ENCODE assay signal across 8 cellular contexts in the genomic region with DNA sequence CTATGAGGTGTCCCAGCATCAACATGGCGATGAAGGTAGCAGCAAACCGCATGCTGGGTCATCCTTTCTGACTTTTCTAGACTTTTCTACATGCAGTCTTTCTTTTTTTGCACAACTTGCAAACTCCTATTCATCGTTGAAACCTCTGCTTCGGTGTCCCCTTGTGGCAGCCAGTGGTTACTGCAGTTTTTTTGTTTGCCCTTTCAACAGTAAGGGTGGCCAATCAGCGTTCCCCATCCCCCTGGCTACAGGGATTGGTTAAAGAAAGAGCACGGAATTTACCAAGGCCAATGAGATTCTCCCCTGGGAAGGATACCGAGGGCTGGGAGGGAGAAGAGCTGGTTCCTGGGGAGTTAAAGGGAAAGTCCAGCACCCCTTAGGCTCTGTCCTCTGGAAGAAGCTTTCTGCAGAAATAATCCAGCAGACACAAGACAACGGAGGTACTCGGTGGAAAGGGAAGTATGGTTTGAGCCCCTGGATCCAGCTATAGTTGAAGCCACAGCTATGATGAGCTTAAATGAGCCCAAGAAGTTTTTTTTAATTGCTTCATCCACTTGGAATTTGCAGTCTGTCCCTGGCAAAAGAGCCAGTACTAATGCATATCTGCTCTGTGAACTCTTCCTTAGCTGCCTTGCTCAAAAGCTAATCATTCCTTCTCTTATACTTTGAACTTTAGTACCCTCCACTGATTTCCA. TPM values are rescaled to one million over a fixed set of nuclear protein-coding genes. Genes with fewer than 3 reads are reported as not detected.
DNase-seq lines count a peak whose midpoint lies in the region; ATAC-seq and TF ChIP-seq lines count a peak whose summit lies in the region.

No MANE protein-coding gene starts in this region.

- peak overlapping the region; percentile 95 for H2AFZ ChIP-seq in osteoblast (ENCODE audit: low read length)

- peak; percentile 100 for ATAC-seq in activated naive CD4-positive, alpha-beta T cell treated with anti-CD3 and anti-CD28 coated beads, Interleukin-2, amount 50 U/mL, for 72 hours

- H3K27ac ChIP-seq in osteoblast (ENCODE audit: low read depth, low read length) (peak overlapping the region; percentile 59), thymus (ENCODE audit: low read depth) (no peak overlapping the region)

- H3K9me3 Mint-ChIP-seq in activated naive CD4-positive, alpha-beta T cell treated with anti-CD3 and anti-CD28 coated beads, Interleukin-2, amount 50 U/mL, for 72 hours: no peaks in the 10 kb centered on the region

- no peaks in the 10 kb centered on the region for H4K20me1 ChIP-seq in osteoblast (ENCODE audit: insufficient read depth, low read length)

- in situ Hi-C loops in SK-MEL-5 (cut with HindIII; ENCODE audit: low pct_unique_long_range_greater_than_20kb, low sequenced_read_pairs): no loop called here

- H3K4me1 ChIP-seq in osteoblast (ENCODE audit: insufficient read depth, low read length): peaks cover 14% of the 10 kb centered on the region
- H3K4me1 ChIP-seq in thymus (ENCODE audit: control insufficient read depth, insufficient read depth, low read length): peaks cover 8% of the 10 kb centered on the region

- H3K27me3 ChIP-seq in osteoblast (ENCODE audit: insufficient read depth, low read length): no peaks in the 10 kb centered on the region
- H3K27me3 ChIP-seq in thymus (ENCODE audit: control insufficient read depth, insufficient read depth): no peaks in the 10 kb centered on the region

- TF ChIP-seq CTCF in HFF-Myc (IDR thresholded peaks at IDR 0.05; ENCODE audit: low read depth, low read length, missing control alignments) (peak; percentile 94), osteoblast (IDR thresholded peaks at IDR 0.05; ENCODE audit: extremely low read depth, low read depth, low read length) (peak; percentile 98)

- H3K36me3 ChIP-seq in osteoblast (ENCODE audit: insufficient read depth, low read length) (no peaks in the 10 kb centered on the region), thymus (ENCODE audit: control insufficient read depth, insufficient read depth) (no peaks in the 10 kb centered on the region)

- H3K27ac Mint-ChIP-seq in activated naive CD4-positive, alpha-beta T cell treated with anti-CD3 and anti-CD28 coated beads, Interleukin-2, amount 50 U/mL, for 72 hours: peak overlapping the region in 1 of 2 donors; percentile 22

- no peaks in the 10 kb centered on the region for H3K36me3 Mint-ChIP-seq in activated naive CD4-positive, alpha-beta T cell treated with anti-CD3 and anti-CD28 coated beads, Interleukin-2, amount 50 U/mL, for 72 hours

- no peaks in the 10 kb centered on the region for H3K79me2 ChIP-seq in osteoblast (ENCODE audit: insufficient read depth, low read length)

- H3K9me3 ChIP-seq in osteoblast (ENCODE audit: low read depth, low read length) (no peaks in the 10 kb centered on the region), thymus (ENCODE audit: control insufficient read depth) (no peaks in the 10 kb centered on the region)

- 2% methylated on average over 9 of the region's 9 CpGs for WGBS in thymus

- peak overlapping the region; percentile 88 for H3K4me2 ChIP-seq in osteoblast (ENCODE audit: insufficient read depth, low read length)

- peak; percentile 89 for DNase-seq in GF-D8 (lab: John Stamatoyannopoulos, UW)
- peak; percentile 97 for DNase-seq in HFF-Myc (ENCODE audit: extremely low read depth, low read depth)
- DNase-seq in NAMALWA (ENCODE audit: low spot score): peak; percentile 96
- DNase-seq in SK-MEL-5 (ENCODE audit: low read depth, low spot score): peak; percentile 98
- peak; percentile 83 to 88 for DNase-seq in activated naive CD4-positive, alpha-beta T cell treated with anti-CD3 and anti-CD28 coated beads, Interleukin-2, amount 50 U/mL, for 72 hours (ENCODE audit: low spot score in 2 of 2)
- peak; percentile 96 for DNase-seq in glomerular visceral epithelial cell (ENCODE audit: extremely low spot score)
- peak; percentile 100 for DNase-seq in osteoblast (ENCODE audit: insufficient read length, low spot score, missing footprints)

- H3K4me3 ChIP-seq in HFF-Myc (replicated peaks; ENCODE audit: low read depth, low read length): peak overlapping the region; percentile 29
- H3K4me3 ChIP-seq in osteoblast (ENCODE audit: insufficient read depth, low read length): peak overlapping the region; percentile 62
- peak overlapping the region; percentile 0 for H3K4me3 ChIP-seq in thymus (ENCODE audit: low read length)

RNA-seq across cellular contexts. Expression of a gene that starts 5.6 kb away (rescaled TPM):
- total RNA-seq in SK-MEL-5 (2014; rRNA removed; shearing (Covaris generic)): 221 and 250 TPM in 2 replicates
- 308 and 318 TPM in 2 replicates for polyA plus RNA-seq in SK-MEL-5 (2015; cell fraction: cytosol; rRNA removed)
- 83.4 and 96.2 TPM in 2 replicates for polyA plus RNA-seq in SK-MEL-5 (2015; cell fraction: nucleus; rRNA removed)
- total RNA-seq in activated naive CD4-positive, alpha-beta T cell treated with anti-CD3 and anti-CD28 coated beads, Interleukin-2, amount 50 U/mL, for 72 hours: 100 to 1,000 TPM; 280 to 379 TPM
- total RNA-seq in osteoblast: 74.3 and 74.6 TPM in 2 replicates
- 147 TPM for polyA plus RNA-seq in thymus

RNA-seq across cellular contexts. Expression of a gene that starts 11.9 kb away (rescaled TPM):
- total RNA-seq in SK-MEL-5 (2014; rRNA removed; shearing (Covaris generic)): 8.1 and 10.5 TPM in 2 replicates
- 8.1 and 16.6 TPM in 2 replicates for polyA plus RNA-seq in SK-MEL-5 (2015; cell fraction: cytosol; rRNA removed)
- 18.1 and 24.7 TPM in 2 replicates for polyA plus RNA-seq in SK-MEL-5 (2015; cell fraction: nucleus; rRNA removed)
- 10 to 100 TPM; 38.3 to 47.2 TPM for total RNA-seq in activated naive CD4-positive, alpha-beta T cell treated with anti-CD3 and anti-CD28 coated beads, Interleukin-2, amount 50 U/mL, for 72 hours
- total RNA-seq in osteoblast: 31.1 and 56.3 TPM in 2 replicates
- polyA plus RNA-seq in thymus: 14.8 TPM

RNA-seq across cellular contexts. Expression of a gene that starts 47.1 kb away (rescaled TPM):
- 21.7 and 29.2 TPM in 2 replicates for total RNA-seq in SK-MEL-5 (2014; rRNA removed; shearing (Covaris generic))
- polyA plus RNA-seq in SK-MEL-5 (2015; cell fraction: cytosol; rRNA removed): 87.2 and 101 TPM in 2 replicates
- polyA plus RNA-seq in SK-MEL-5 (2015; cell fraction: nucleus; rRNA removed): 15.6 and 20.1 TPM in 2 replicates
- 100 to 1,000 TPM; 213 to 255 TPM for total RNA-seq in activated naive CD4-positive, alpha-beta T cell treated with anti-CD3 and anti-CD28 coated beads, Interleukin-2, amount 50 U/mL, for 72 hours
- total RNA-seq in osteoblast: 170 and 172 TPM in 2 replicates
- polyA plus RNA-seq in thymus: 88.3 TPM

RNA-seq across cellular contexts. Expression of a gene that starts 54.2 kb away (rescaled TPM):
- 0.08 TPM in 1 of 2 replicates, not detected in the other for total RNA-seq in SK-MEL-5 (2014; rRNA removed; shearing (Covaris generic))
- polyA plus RNA-seq in SK-MEL-5 (2015; cell fraction: cytosol; rRNA removed): 0.07 TPM in 1 of 2 replicates, not detected in the other
- polyA plus RNA-seq in SK-MEL-5 (2015; cell fraction: nucleus; rRNA removed): 0.53 and 0.83 TPM in 2 replicates
- 1 to 10 TPM in 1 of 2 donors, under 1 TPM in 1; 0.45 to 1.5 TPM for total RNA-seq in activated naive CD4-positive, alpha-beta T cell treated with anti-CD3 and anti-CD28 coated beads, Interleukin-2, amount 50 U/mL, for 72 hours
- total RNA-seq in osteoblast: 2.5 and 3.5 TPM in 2 replicates
- polyA plus RNA-seq in thymus: 5.0 TPM

RNA-seq across cellular contexts. Expression of a gene that starts 57.5 kb away (rescaled TPM):
- total RNA-seq in SK-MEL-5 (2014; rRNA removed; shearing (Covaris generic)): 873 and 1,003 TPM in 2 replicates
- polyA plus RNA-seq in SK-MEL-5 (2015; cell fraction: cytosol; rRNA removed): 2,563 and 2,956 TPM in 2 replicates
- polyA plus RNA-seq in SK-MEL-5 (2015; cell fraction: nucleus; rRNA removed): 251 and 324 TPM in 2 replicates
- 1 to 10 TPM in 1 of 2 donors, under 1 TPM in 1; 0.29 to 1.4 TPM for total RNA-seq in activated naive CD4-positive, alpha-beta T cell treated with anti-CD3 and anti-CD28 coated beads, Interleukin-2, amount 50 U/mL, for 72 hours
- total RNA-seq in osteoblast: 61.6 and 74.2 TPM in 2 replicates
- 2.2 TPM for polyA plus RNA-seq in thymus

Comparison
In these comparisons a context has a peak if more than half of its experiments do, and no peak if none do; other contexts are left out.
1. H3K4me3 ChIP-seq: peak in every context shown above with its lines; median percentile 62 in osteoblast; 29 in HFF-Myc; 0 in thymus.